Comparison of ENCODE assay signal across 2 cellular contexts in genomic region chr3:58991623-58992022, GRCh38.
TF ChIP-seq lines count a peak whose summit lies in the region.

No MANE protein-coding gene starts in this region.

TF ChIP-seq in GM23338, 12 proteins besides CTCF, POLR2A, EP300 and RAD21 (continued from another document):
- TF ChIP-seq ETS1 (IDR thresholded peaks at IDR 0.05) (no peak), CREB1 (CRISPR knock-in tag; IDR thresholded peaks at IDR 0.05; ENCODE audit: low read depth) (no peak)
- TF ChIP-seq, protein P1, sequence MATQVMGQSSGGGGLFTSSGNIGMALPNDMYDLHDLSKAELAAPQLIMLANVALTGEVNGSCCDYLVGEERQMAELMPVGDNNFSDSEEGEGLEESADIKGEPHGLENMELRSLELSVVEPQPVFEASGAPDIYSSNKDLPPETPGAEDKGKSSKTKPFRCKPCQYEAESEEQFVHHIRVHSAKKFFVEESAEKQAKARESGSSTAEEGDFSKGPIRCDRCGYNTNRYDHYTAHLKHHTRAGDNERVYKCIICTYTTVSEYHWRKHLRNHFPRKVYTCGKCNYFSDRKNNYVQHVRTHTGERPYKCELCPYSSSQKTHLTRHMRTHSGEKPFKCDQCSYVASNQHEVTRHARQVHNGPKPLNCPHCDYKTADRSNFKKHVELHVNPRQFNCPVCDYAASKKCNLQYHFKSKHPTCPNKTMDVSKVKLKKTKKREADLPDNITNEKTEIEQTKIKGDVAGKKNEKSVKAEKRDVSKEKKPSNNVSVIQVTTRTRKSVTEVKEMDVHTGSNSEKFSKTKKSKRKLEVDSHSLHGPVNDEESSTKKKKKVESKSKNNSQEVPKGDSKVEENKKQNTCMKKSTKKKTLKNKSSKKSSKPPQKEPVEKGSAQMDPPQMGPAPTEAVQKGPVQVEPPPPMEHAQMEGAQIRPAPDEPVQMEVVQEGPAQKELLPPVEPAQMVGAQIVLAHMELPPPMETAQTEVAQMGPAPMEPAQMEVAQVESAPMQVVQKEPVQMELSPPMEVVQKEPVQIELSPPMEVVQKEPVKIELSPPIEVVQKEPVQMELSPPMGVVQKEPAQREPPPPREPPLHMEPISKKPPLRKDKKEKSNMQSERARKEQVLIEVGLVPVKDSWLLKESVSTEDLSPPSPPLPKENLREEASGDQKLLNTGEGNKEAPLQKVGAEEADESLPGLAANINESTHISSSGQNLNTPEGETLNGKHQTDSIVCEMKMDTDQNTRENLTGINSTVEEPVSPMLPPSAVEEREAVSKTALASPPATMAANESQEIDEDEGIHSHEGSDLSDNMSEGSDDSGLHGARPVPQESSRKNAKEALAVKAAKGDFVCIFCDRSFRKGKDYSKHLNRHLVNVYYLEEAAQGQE (IDR thresholded peaks at IDR 0.05; ENCODE audit: unreplicated experiment) = no peak
TF ChIP-seq in GM23338: peak in this region for 0.

TF ChIP-seq in IMR-90, 13 proteins besides CTCF, POLR2A, EP300 and RAD21:
- TF ChIP-seq, protein P2, sequence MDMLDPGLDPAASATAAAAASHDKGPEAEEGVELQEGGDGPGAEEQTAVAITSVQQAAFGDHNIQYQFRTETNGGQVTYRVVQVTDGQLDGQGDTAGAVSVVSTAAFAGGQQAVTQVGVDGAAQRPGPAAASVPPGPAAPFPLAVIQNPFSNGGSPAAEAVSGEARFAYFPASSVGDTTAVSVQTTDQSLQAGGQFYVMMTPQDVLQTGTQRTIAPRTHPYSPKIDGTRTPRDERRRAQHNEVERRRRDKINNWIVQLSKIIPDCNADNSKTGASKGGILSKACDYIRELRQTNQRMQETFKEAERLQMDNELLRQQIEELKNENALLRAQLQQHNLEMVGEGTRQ (IDR thresholded peaks at IDR 0.05; ENCODE audit: low read depth, low read length) = no peak
- no peak for TF ChIP-seq MXI1 (IDR thresholded peaks at IDR 0.05; ENCODE audit: borderline replicate concordance, low read depth, low read length)
- TF ChIP-seq CEBPB (IDR thresholded peaks at IDR 0.05; ENCODE audit: low read depth, low read length) = no peak
- TF ChIP-seq SMC3 (IDR thresholded peaks at IDR 0.05; ENCODE audit: low read depth, low read length) = no peak
- no peak for TF ChIP-seq CHD1 (IDR thresholded peaks at IDR 0.05; ENCODE audit: low read depth, low read length)
- TF ChIP-seq BHLHE40 (IDR thresholded peaks at IDR 0.05; ENCODE audit: low read depth, low read length) = no peak
- no peak for TF ChIP-seq FOS (IDR thresholded peaks at IDR 0.05; ENCODE audit: low read depth, low read length)
- TF ChIP-seq MAFK (IDR thresholded peaks at IDR 0.05; ENCODE audit: low read depth, low read length) = no peak
- TF ChIP-seq RCOR1 (IDR thresholded peaks at IDR 0.05; ENCODE audit: insufficient replicate concordance, low read length) = no peak
- no peak for TF ChIP-seq NFE2L2 (IDR thresholded peaks at IDR 0.05; ENCODE audit: low read depth, low read length)
- TF ChIP-seq, protein P3, sequence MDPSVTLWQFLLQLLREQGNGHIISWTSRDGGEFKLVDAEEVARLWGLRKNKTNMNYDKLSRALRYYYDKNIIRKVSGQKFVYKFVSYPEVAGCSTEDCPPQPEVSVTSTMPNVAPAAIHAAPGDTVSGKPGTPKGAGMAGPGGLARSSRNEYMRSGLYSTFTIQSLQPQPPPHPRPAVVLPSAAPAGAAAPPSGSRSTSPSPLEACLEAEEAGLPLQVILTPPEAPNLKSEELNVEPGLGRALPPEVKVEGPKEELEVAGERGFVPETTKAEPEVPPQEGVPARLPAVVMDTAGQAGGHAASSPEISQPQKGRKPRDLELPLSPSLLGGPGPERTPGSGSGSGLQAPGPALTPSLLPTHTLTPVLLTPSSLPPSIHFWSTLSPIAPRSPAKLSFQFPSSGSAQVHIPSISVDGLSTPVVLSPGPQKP (IDR thresholded peaks at IDR 0.05; ENCODE audit: borderline replicate concordance, low read depth, low read length) = no peak
- no peak for TF ChIP-seq MAZ (IDR thresholded peaks at IDR 0.05; ENCODE audit: borderline replicate concordance, low read depth, low read length)
